In genomic region chr19:7227735-7228134, GRCh38 we compare ENCODE assay signal across 23 cellular contexts.
"Had no signal": no experiment of that assay in that cellular context is flagged by ENCODE, and none has a peak within 500 bp of the region (broad histone marks: within the 10 kb centered on the region; RNA-seq: fewer than 3 reads in every experiment).

No MANE protein-coding gene starts in this region.

- H3K4me3 Mint-ChIP-seq: activated CD4-positive, alpha-beta memory T cell treated with anti-CD3 and anti-CD28 coated beads, Interleukin-2, amount 10 ng/mL, durations not matched to agents 7 days and 5 days; activated CD4-positive, alpha-beta T cell treated with anti-CD3 and anti-CD28 coated beads, Interleukin-2, amount 10 ng/mL, durations not matched to agents 7 days and 5 days; activated naive CD8-positive, alpha-beta T cell; activated T-cell treated with anti-CD3 and anti-CD28 coated beads, Interleukin-2, amount 50 U/mL, for 4 hours; activated T-helper 17 cell treated with anti-CD3 and anti-CD28 coated beads, Interleukin-2, amount 50 U/mL, for 72 hours had no signal

- DNase-seq: activated CD4-positive, alpha-beta memory T cell treated with anti-CD3 and anti-CD28 coated beads, Interleukin-2, amount 10 ng/mL, durations not matched to agents 7 days and 5 days; activated CD4-positive, alpha-beta T cell treated with anti-CD3 and anti-CD28 coated beads for 1 hour; activated CD4-positive, alpha-beta T cell treated with anti-CD3 and anti-CD28 coated beads for 4 hours; activated CD4-positive, alpha-beta T cell treated with anti-CD3 and anti-CD28 coated beads, Interleukin-2, amount 10 ng/mL, durations not matched to agents 7 days and 5 days; activated CD4-positive, alpha-beta T cell treated with anti-CD3 and anti-CD28 coated beads, Interleukin-2, amount 50 U/mL, for 4 hours; activated effector memory CD4-positive, alpha-beta T cell treated with Interleukin-2 at 50 U/mL for 16 hours; activated gamma-delta T cell treated with Interleukin-2 at 50 U/mL for 16 hours; activated naive CD4-positive, alpha-beta T cell treated with anti-CD3 and anti-CD28 coated beads, Interleukin-2, amount 50 U/mL, for 16 hours; activated naive CD4-positive, alpha-beta T cell treated with Interleukin-2 at 50 U/mL for 16 hours; activated T-cell treated with anti-CD3 and anti-CD28 coated beads, Interleukin-2, amount 50 U/mL, for 4 hours; amniotic stem cell; brain microvascular endothelial cell; cortex of kidney; dermis blood vessel endothelial cell; effector CD8-positive, alpha-beta T cell; esophagus squamous epithelium; foreskin melanocyte; head of caudate nucleus; T-helper 2 cell had no signal

- H3K4me3 ChIP-seq: esophagus squamous epithelium, gastroesophageal sphincter had no signal

- H3K27me3 ChIP-seq: brain microvascular endothelial cell, esophagus squamous epithelium, gastroesophageal sphincter had no signal

- H3K9me3 ChIP-seq: esophagus squamous epithelium, gastroesophageal sphincter had no signal

- ATAC-seq: activated T-cell treated with anti-CD3 and anti-CD28 coated beads, Interleukin-2, amount 50 U/mL, for 4 hours; activated T-helper 17 cell treated with anti-CD3 and anti-CD28 coated beads, Interleukin-2, amount 50 U/mL, for 72 hours; gastroesophageal sphincter had no signal

- H3K27ac ChIP-seq: brain microvascular endothelial cell, epithelial cell of prostate had no signal

- H3K4me1 Mint-ChIP-seq: activated CD4-positive, alpha-beta memory T cell treated with anti-CD3 and anti-CD28 coated beads, Interleukin-2, amount 10 ng/mL, durations not matched to agents 7 days and 5 days had no signal

- H3K27ac Mint-ChIP-seq: activated CD4-positive, alpha-beta memory T cell treated with anti-CD3 and anti-CD28 coated beads, Interleukin-2, amount 10 ng/mL, durations not matched to agents 7 days and 5 days; activated CD4-positive, alpha-beta T cell treated with anti-CD3 and anti-CD28 coated beads, Interleukin-2, amount 10 ng/mL, durations not matched to agents 7 days and 5 days; activated naive CD8-positive, alpha-beta T cell; activated T-helper 17 cell treated with anti-CD3 and anti-CD28 coated beads, Interleukin-2, amount 50 U/mL, for 72 hours had no signal

- H3K9me3 Mint-ChIP-seq: activated CD4-positive, alpha-beta memory T cell treated with anti-CD3 and anti-CD28 coated beads, Interleukin-2, amount 10 ng/mL, durations not matched to agents 7 days and 5 days; activated CD4-positive, alpha-beta T cell treated with anti-CD3 and anti-CD28 coated beads, Interleukin-2, amount 10 ng/mL, durations not matched to agents 7 days and 5 days; activated T-cell treated with anti-CD3 and anti-CD28 coated beads, Interleukin-2, amount 50 U/mL, for 4 hours; activated T-helper 17 cell treated with anti-CD3 and anti-CD28 coated beads, Interleukin-2, amount 50 U/mL, for 72 hours had no signal

- H3K36me3 Mint-ChIP-seq: activated naive CD8-positive, alpha-beta T cell had no signal

- H3K36me3 ChIP-seq: brain microvascular endothelial cell, esophagus squamous epithelium, gastroesophageal sphincter had no signal

- H3K27me3 Mint-ChIP-seq: activated CD4-positive, alpha-beta memory T cell treated with anti-CD3 and anti-CD28 coated beads, Interleukin-2, amount 10 ng/mL, durations not matched to agents 7 days and 5 days; activated CD4-positive, alpha-beta T cell treated with anti-CD3 and anti-CD28 coated beads, Interleukin-2, amount 10 ng/mL, durations not matched to agents 7 days and 5 days had no signal
